In genomic region chr3:121995190-121996137, GRCh38 we compare ENCODE assay signal across 8 cellular contexts. TPM values are rescaled to one million over a fixed set of nuclear protein-coding genes. Genes with fewer than 3 reads are reported as not detected.
A peak's percentile ranks its signal among the peaks of the same experiment; 100 is the strongest.
DNase-seq lines count a peak whose midpoint lies in the region; ATAC-seq, FAIRE-seq and TF ChIP-seq lines count a peak whose summit lies in the region.

No MANE protein-coding gene starts in this region.

- H3K36me3 ChIP-seq in H7 (replicated peaks; ENCODE audit: control insufficient read depth, insufficient read depth, low read length): no peaks in the 10 kb centered on the region
- no peaks in the 10 kb centered on the region for H3K36me3 ChIP-seq in gastroesophageal sphincter
- peaks cover 0 to 15% (median 0%) of the 10 kb centered on the region in 3 donors for H3K36me3 ChIP-seq in pancreas

- H3K27me3 ChIP-seq in H7 (ENCODE audit: control insufficient read depth, insufficient read depth, low read length) (no peaks in the 10 kb centered on the region), gastroesophageal sphincter (no peaks in the 10 kb centered on the region), pancreas (no peaks in the 10 kb centered on the region)

- TF ChIP-seq POLR2A in gastroesophageal sphincter (IDR thresholded peaks at IDR 0.05): no peak

- peak; percentile 52 for ATAC-seq in gastroesophageal sphincter
- ATAC-seq in pancreas: peak; percentile 87 to 96 (median 90)
- no peak for ATAC-seq in GM21423 (IDR thresholded peaks at IDR 0.05; ENCODE audit: unreplicated experiment)

- peak; percentile 25 for DNase-seq in NK-92 treated with Interleukin-12 subunit alpha and Interleukin-12 subunit beta, amount 100 ng/mL, for 24 hours (lab: John Stamatoyannopoulos, UW)
- no peak for DNase-seq in NK-92 (lab: John Stamatoyannopoulos, UW; ENCODE audit: unreplicated experiment)
- DNase-seq in H7: peak; percentile 77
- DNase-seq in NCI-H2029 (lab: John Stamatoyannopoulos, UW): peak; percentile 67
- peak; percentile 3 to 4 for DNase-seq in activated CD4-positive, alpha-beta T cell treated with anti-CD3 and anti-CD28 coated beads, Interleukin-2, amount 50 U/mL, for 4 hours
- DNase-seq in pancreas: peak; percentile 58 to 79 (median 64)

- TF ChIP-seq CTCF in gastroesophageal sphincter (IDR thresholded peaks at IDR 0.05): peak in 1 of 4 experiments; percentile 35
- peak in 3 of 4 donors; percentile 12 to 45 (median 42) for TF ChIP-seq CTCF in pancreas (IDR thresholded peaks at IDR 0.05)

- WGBS in gastroesophageal sphincter (ENCODE audit: low coverage in 1 of 2), 2 donors: 57 to 61% methylated on average over 7 to 12 of the region's 14 CpGs
- WGBS in pancreas, 2 donors: 60 to 61% methylated on average over 14 of the region's 14 CpGs

- intact Hi-C loops in pancreas (cut with DNase I): loop anchor here in 1 of 3 donors (10.0 kb wide), 1 partner anchor 111 kb away; no protein-coding TSS in a partner anchor

- H3K4me3 ChIP-seq in H7 (ENCODE audit: insufficient read depth, low read depth, low read length): no peak overlapping the region
- H3K4me3 ChIP-seq in gastroesophageal sphincter: no peak overlapping the region
- no peak overlapping the region for H3K4me3 ChIP-seq in pancreas

- TF ChIP-seq EP300 in gastroesophageal sphincter (IDR thresholded peaks at IDR 0.05): no peak

- no peaks in the 10 kb centered on the region for H3K4me1 ChIP-seq in gastroesophageal sphincter
- no peaks in the 10 kb centered on the region for H3K4me1 ChIP-seq in pancreas

- no peaks in the 10 kb centered on the region for H3K9me3 ChIP-seq in gastroesophageal sphincter
- no peaks in the 10 kb centered on the region for H3K9me3 ChIP-seq in pancreas

- FAIRE-seq in pancreas (lab: Jason Lieb, UNC): no peak

- peak overlapping the region in 1 of 4 donors; percentile 27 for H3K27ac ChIP-seq in gastroesophageal sphincter
- peak overlapping the region in 2 of 4 donors; percentile 51 to 52 for H3K27ac ChIP-seq in pancreas

RNA-seq across cellular contexts. Expression of gene ILDR1, which starts 26.6 kb away (rescaled TPM):
- total RNA-seq in H7 (2014; rRNA removed; shearing (Covaris generic)): 1.00 and 1.1 TPM in 2 replicates
- under 1 TPM in 1 of 4 donors, not detected in 3; 0.74 TPM for total RNA-seq in gastroesophageal sphincter
- total RNA-seq in pancreas: 1 to 10 TPM; 4.1 to 8.2 (median 5.7) TPM
- polyA plus RNA-seq in pancreas: 1 to 10 TPM; 2.2 to 3.0 TPM

RNA-seq across cellular contexts. Expression of gene CD86, which starts 59.7 kb away (rescaled TPM):
- 0.24 TPM in 1 of 2 replicates, not detected in the other for total RNA-seq in H7 (2014; rRNA removed; shearing (Covaris generic))
- total RNA-seq in gastroesophageal sphincter (1 to 10 TPM; 1.4 to 6.6 (median 3.2) TPM), pancreas (1 to 10 TPM in 3 of 6 donors, under 1 TPM in 3; 0.31 to 9.0 (median 1.5) TPM)
- polyA plus RNA-seq in pancreas: under 1 TPM; 0.31 to 0.38 TPM
